In the genomic region with DNA sequence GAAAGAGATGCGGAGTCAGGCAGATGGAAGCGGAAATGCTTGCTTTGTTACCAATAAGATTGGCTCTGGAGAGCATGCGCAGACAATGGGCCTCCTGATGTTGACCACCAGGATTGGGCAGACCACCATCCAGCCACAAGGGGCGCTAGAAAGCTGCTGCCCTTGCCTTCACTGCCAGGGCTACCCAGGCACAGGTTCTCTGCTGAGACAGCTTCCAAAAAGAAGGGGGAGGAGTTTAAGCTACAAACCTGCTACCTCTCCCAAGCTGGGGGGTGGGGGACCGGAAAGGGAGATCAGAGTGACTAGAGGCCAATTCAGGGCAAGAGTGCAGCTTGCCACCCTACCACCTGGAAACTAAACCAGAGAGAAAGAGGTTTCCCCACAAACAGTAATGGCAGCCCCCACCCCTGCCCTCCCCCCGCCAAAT, we compare ENCODE assay signal across 1 cellular context.
TF ChIP-seq lines count a peak whose summit lies in the region.

No MANE protein-coding gene starts in this region.

TF ChIP-seq in K562, 482 proteins besides CTCF, POLR2A, EP300 and RAD21 (continued from another document):
- TF ChIP-seq XRCC5 (IDR thresholded peaks at IDR 0.05; ENCODE audit: low read depth, low read length) (0 out of 2 replicates have a peak, but pooled peaks have one; percentile 47), HDAC6 (IDR thresholded peaks at IDR 0.05; ENCODE audit: low read depth, low read length) (no peak), NRF1 (conservative IDR thresholded peaks at IDR 0.05 in 1 of 2, IDR thresholded peaks at IDR 0.05 in 1 of 2) (peak; percentile 69 to 76), EHMT2 (IDR thresholded peaks at IDR 0.05) (peak; percentile 73), ATF1 (CRISPR knock-in tag; IDR thresholded peaks at IDR 0.05) (no peak), ATF1 (tag; IDR thresholded peaks at IDR 0.05) (peak; percentile 12; the same call in 1 of the 2 replicates), JUN (IDR thresholded peaks at IDR 0.05; ENCODE audit: borderline replicate concordance, low read depth, low read length) (0 out of 2 replicates have a peak, but pooled peaks have one; percentile 13), JUN (CRISPR knock-in tag; IDR thresholded peaks at IDR 0.05; ENCODE audit: borderline replicate concordance) (no peak), PHF21A (IDR thresholded peaks at IDR 0.05; ENCODE audit: borderline replicate concordance, low read depth) (no peak), ZNF436 (CRISPR knock-in tag; IDR thresholded peaks at IDR 0.05) (no peak), TAL1 (IDR thresholded peaks at IDR 0.05) (no peak), HCFC1 (IDR thresholded peaks at IDR 0.05; ENCODE audit: low read depth, low read length) (0 out of 2 replicates have a peak, but pooled peaks have one; percentile 24), FOS (IDR thresholded peaks at IDR 0.05; ENCODE audit: extremely low read depth, insufficient read length) (no peak), MAFK (IDR thresholded peaks at IDR 0.05; ENCODE audit: low read length) (no peak; the same call in 1 of the 2 replicates), ZC3H8 (IDR thresholded peaks at IDR 0.05) (no peak), CBX2 (IDR thresholded peaks at IDR 0.05; ENCODE audit: insufficient read depth, low read length, poor library complexity, severe bottlenecking) (no peak), TCFL5 (CRISPR knock-in tag; conservative IDR thresholded peaks at IDR 0.05) (no peak), CTCFL (IDR thresholded peaks at IDR 0.05; ENCODE audit: borderline replicate concordance, insufficient read depth, low read depth, low read length, poor library complexity, severe bottlenecking) (peak; percentile 11), HMGN3 (IDR thresholded peaks at IDR 0.05; ENCODE audit: borderline replicate concordance, extremely low read depth, insufficient read length, low read depth, low read length) (no peak), KDM5B (IDR thresholded peaks at IDR 0.05; ENCODE audit: insufficient replicate concordance, low read depth, low read length) (no peak), POLR2B (IDR thresholded peaks at IDR 0.05; ENCODE audit: low read depth, partially characterized antibody) (no peak), SMC3 (conservative IDR thresholded peaks at IDR 0.05; ENCODE audit: insufficient read depth, low read depth, low read length) (peak; percentile 57), MECOM (CRISPR knock-in tag; IDR thresholded peaks at IDR 0.05) (no peak), CTBP1 (IDR thresholded peaks at IDR 0.05; ENCODE audit: borderline replicate concordance) (peak; percentile 23; the same call in 1 of the 2 replicates), FOXJ3 (CRISPR knock-in tag; IDR thresholded peaks at IDR 0.05) (no peak)
- TF ChIP-seq, protein P1, sequence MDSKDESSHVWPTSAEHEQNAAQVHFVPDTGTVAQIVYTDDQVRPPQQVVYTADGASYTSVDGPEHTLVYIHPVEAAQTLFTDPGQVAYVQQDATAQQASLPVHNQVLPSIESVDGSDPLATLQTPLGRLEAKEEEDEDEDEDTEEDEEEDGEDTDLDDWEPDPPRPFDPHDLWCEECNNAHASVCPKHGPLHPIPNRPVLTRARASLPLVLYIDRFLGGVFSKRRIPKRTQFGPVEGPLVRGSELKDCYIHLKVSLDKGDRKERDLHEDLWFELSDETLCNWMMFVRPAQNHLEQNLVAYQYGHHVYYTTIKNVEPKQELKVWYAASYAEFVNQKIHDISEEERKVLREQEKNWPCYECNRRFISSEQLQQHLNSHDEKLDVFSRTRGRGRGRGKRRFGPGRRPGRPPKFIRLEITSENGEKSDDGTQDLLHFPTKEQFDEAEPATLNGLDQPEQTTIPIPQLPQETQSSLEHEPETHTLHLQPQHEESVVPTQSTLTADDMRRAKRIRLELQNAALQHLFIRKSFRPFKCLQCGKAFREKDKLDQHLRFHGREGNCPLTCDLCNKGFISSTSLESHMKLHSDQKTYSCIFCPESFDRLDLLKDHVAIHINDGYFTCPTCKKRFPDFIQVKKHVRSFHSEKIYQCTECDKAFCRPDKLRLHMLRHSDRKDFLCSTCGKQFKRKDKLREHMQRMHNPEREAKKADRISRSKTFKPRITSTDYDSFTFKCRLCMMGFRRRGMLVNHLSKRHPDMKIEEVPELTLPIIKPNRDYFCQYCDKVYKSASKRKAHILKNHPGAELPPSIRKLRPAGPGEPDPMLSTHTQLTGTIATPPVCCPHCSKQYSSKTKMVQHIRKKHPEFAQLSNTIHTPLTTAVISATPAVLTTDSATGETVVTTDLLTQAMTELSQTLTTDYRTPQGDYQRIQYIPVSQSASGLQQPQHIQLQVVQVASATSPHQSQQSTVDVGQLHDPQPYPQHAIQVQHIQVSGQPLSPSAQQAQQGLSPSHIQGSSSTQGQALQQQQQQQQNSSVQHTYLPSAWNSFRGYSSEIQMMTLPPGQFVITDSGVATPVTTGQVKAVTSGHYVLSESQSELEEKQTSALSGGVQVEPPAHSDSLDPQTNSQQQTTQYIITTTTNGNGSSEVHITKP (IDR thresholded peaks at IDR 0.05; ENCODE audit: partially characterized antibody) = peak; percentile 6
- TF ChIP-seq, protein P2, sequence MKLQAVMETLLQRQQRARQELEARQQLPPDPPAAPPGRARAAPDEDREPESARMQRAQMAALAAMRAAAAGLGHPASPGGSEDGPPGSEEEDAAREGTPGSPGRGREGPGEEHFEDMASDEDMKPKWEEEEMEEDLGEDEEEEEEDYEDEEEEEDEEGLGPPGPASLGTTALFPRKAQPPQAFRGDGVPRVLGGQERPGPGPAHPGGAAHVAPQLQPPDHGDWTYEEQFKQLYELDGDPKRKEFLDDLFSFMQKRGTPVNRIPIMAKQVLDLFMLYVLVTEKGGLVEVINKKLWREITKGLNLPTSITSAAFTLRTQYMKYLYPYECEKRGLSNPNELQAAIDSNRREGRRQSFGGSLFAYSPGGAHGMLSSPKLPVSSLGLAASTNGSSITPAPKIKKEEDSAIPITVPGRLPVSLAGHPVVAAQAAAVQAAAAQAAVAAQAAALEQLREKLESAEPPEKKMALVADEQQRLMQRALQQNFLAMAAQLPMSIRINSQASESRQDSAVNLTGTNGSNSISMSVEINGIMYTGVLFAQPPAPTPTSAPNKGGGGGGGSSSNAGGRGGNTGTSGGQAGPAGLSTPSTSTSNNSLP (IDR thresholded peaks at IDR 0.05; ENCODE audit: borderline replicate concordance, low read depth, low read length) = no peak
- TF ChIP-seq, protein P3, sequence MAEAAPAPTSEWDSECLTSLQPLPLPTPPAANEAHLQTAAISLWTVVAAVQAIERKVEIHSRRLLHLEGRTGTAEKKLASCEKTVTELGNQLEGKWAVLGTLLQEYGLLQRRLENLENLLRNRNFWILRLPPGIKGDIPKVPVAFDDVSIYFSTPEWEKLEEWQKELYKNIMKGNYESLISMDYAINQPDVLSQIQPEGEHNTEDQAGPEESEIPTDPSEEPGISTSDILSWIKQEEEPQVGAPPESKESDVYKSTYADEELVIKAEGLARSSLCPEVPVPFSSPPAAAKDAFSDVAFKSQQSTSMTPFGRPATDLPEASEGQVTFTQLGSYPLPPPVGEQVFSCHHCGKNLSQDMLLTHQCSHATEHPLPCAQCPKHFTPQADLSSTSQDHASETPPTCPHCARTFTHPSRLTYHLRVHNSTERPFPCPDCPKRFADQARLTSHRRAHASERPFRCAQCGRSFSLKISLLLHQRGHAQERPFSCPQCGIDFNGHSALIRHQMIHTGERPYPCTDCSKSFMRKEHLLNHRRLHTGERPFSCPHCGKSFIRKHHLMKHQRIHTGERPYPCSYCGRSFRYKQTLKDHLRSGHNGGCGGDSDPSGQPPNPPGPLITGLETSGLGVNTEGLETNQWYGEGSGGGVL (CRISPR knock-in tag; IDR thresholded peaks at IDR 0.05) = no peak
